3 cellular contexts compared by ENCODE assay signal in the genomic region with DNA sequence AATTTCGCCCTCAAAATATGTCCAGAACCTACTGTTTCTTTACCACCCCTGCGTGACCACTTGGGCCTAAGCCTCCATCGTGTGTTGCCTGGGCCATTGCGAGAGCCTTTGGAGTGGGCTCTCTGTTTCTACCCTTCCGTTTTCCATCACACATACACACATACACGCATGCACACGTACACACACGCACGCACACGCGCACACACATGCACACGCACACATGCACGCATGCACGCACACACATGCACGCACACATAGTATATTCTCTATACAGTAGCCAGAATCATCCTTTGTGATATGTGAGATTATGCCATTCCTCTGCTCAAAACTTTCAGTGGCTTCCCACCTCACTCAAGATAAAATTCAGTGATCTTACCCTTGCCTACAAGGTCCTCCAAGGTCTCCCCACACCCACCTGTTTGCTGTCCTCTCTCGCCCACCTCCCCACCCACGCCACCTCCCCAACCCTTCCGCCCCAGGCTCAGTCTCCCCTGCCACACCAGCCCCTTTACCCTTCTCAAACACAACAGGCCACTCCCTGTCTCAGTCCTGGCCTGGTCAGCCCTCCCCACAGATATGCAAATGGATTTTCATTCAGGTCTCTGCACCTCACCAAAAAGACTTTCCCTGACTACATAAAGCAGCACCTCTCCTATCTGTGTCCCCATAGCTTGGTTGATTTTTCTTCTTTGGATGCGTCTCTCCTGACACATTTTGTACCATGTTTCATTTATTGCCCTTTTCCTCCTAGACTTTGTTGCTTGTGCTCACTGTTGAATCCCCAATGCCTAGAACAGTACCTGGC.
A peak's percentile ranks its signal among the peaks of the same experiment; 100 is the strongest.
TF ChIP-seq lines count a peak whose summit lies in the region.

No MANE protein-coding gene starts in this region.

TF ChIP-seq in GM23338, 12 proteins besides CTCF, POLR2A, EP300 and RAD21 (continues in another document):
- TF ChIP-seq, protein P1, sequence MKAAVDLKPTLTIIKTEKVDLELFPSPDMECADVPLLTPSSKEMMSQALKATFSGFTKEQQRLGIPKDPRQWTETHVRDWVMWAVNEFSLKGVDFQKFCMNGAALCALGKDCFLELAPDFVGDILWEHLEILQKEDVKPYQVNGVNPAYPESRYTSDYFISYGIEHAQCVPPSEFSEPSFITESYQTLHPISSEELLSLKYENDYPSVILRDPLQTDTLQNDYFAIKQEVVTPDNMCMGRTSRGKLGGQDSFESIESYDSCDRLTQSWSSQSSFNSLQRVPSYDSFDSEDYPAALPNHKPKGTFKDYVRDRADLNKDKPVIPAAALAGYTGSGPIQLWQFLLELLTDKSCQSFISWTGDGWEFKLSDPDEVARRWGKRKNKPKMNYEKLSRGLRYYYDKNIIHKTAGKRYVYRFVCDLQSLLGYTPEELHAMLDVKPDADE (IDR thresholded peaks at IDR 0.05): no peak
- no peak for TF ChIP-seq ZNF114 (CRISPR knock-in tag; IDR thresholded peaks at IDR 0.05)
- TF ChIP-seq POLR2AphosphoS5 (IDR thresholded peaks at IDR 0.05; ENCODE audit: low read depth): no peak
- TF ChIP-seq STAT1 (IDR thresholded peaks at IDR 0.05; ENCODE audit: unreplicated experiment): no peak

TF ChIP-seq in IMR-90, 13 proteins besides CTCF, POLR2A, EP300 and RAD21:
- TF ChIP-seq SMC3 (IDR thresholded peaks at IDR 0.05; ENCODE audit: low read depth, low read length): no peak
- TF ChIP-seq ELK1 (IDR thresholded peaks at IDR 0.05; ENCODE audit: borderline replicate concordance, low read depth, low read length): no peak
- no peak for TF ChIP-seq FOS (IDR thresholded peaks at IDR 0.05; ENCODE audit: low read depth, low read length)
- TF ChIP-seq RFX5 (IDR thresholded peaks at IDR 0.05; ENCODE audit: low read depth, low read length): no peak
- TF ChIP-seq NFE2L2 (IDR thresholded peaks at IDR 0.05; ENCODE audit: low read depth, low read length): no peak
- TF ChIP-seq, protein P2, sequence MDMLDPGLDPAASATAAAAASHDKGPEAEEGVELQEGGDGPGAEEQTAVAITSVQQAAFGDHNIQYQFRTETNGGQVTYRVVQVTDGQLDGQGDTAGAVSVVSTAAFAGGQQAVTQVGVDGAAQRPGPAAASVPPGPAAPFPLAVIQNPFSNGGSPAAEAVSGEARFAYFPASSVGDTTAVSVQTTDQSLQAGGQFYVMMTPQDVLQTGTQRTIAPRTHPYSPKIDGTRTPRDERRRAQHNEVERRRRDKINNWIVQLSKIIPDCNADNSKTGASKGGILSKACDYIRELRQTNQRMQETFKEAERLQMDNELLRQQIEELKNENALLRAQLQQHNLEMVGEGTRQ (IDR thresholded peaks at IDR 0.05; ENCODE audit: low read depth, low read length): no peak
- TF ChIP-seq CEBPB (IDR thresholded peaks at IDR 0.05; ENCODE audit: low read depth, low read length): no peak

TF ChIP-seq in K562, 482 proteins besides CTCF, POLR2A, EP300 and RAD21:
- TF ChIP-seq ETV5 (CRISPR knock-in tag; IDR thresholded peaks at IDR 0.05; ENCODE audit: low read depth) (no peak), EGR1 (conservative IDR thresholded peaks at IDR 0.05) (peak; percentile 49), TBP (optimal IDR thresholded peaks at IDR 0.05; ENCODE audit: low read depth, low read length) (peak; percentile 74), ZNF436 (CRISPR knock-in tag; IDR thresholded peaks at IDR 0.05) (no peak), MEIS2 (IDR thresholded peaks at IDR 0.05; ENCODE audit: partially characterized antibody) (no peak)
